Comparison of ENCODE assay signal across 8 cellular contexts in the genomic region with DNA sequence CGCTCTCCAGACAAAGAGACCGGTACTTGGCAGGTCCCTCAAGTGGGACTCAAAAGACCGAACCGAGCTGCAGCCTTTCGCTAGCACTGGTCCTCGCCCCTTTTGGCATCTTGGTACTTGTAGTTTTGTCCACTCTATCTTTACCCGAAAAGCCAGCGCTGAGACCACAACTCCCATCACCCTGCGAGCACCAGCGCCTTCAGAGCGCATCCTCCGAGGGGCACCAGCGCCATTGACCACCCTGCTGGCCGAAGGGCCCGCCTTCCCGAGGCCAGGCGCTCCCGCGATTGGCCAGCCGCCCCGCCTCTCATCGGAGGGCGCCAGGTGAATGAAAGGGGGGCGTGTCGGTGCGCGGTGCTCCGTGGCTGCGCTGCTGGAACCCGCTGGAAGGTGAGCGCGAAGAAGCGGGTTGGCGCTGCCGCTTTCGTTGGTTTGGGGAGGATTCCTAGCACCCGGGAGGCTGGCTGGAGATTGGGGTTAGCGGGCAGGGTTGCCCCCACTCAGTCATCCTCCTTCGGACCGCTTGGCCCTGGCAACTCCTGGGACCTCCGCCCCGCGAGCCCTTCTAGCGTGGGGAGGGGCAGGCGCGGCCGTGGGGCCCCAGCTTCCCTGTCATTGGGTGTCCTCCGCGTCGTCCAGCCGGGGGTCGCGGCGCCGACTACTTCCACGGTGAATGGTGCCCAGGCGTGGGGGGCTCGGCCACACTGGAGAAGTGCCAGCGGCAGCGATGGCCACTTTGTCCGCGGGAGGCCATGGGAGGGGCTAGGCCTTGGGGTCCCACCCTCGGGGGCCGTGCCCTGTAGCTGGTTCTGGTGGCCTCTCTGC. TPM values are rescaled to one million over a fixed set of nuclear protein-coding genes. Genes with fewer than 3 reads are reported as not detected.
DNase-seq lines count a peak whose midpoint lies in the region; ATAC-seq and TF ChIP-seq lines count a peak whose summit lies in the region.

A gene (plus strand): TSS at position 357 of the 825 bp plus-strand sequence. CDS start 5,553 bp downstream, outside the sequence.

- peak within 1 kb of the TSS; percentile 80 for H2AFZ ChIP-seq in neural cell (ENCODE audit: low read depth, low read length)

- intact Hi-C loops in thyroid gland (cut with DNase I) = no loop called here

- 1 to 2% methylated on average over 20 to 29 of the region's 64 CpGs for WGBS in thyroid gland, 2 donors

- TF ChIP-seq CTCF in GM20000 (IDR thresholded peaks at IDR 0.05; ENCODE audit: extremely low read depth, missing control alignments) = no peak
- peak; percentile 20 for TF ChIP-seq CTCF in neural cell (IDR thresholded peaks at IDR 0.05; ENCODE audit: poor library complexity, severe bottlenecking)
- TF ChIP-seq CTCF in thyroid gland (IDR thresholded peaks at IDR 0.05) = peak in 1 of 6 experiments; percentile 5

- H4K20me1 ChIP-seq in neural cell (ENCODE audit: insufficient read depth) = no peaks in the 10 kb centered on the region

- no peak for TF ChIP-seq RAD21 in neural cell (conservative IDR thresholded peaks at IDR 0.05)

- no peaks in the 10 kb centered on the region for H3K9me3 Mint-ChIP-seq in activated naive CD4-positive, alpha-beta T cell treated with anti-CD3 and anti-CD28 coated beads, Interleukin-2, amount 50 U/mL, for 72 hours

- H3K27me3 ChIP-seq in neural cell (ENCODE audit: insufficient read depth, low read depth, low read length) = no peaks in the 10 kb centered on the region
- H3K27me3 ChIP-seq in thyroid gland = no peaks in the 10 kb centered on the region

- H3K27ac ChIP-seq in neural cell (ENCODE audit: low read length) (peak within 1 kb of the TSS; percentile 78), thyroid gland (no peak within 1 kb of the TSS)

- ATAC-seq in activated naive CD4-positive, alpha-beta T cell treated with anti-CD3 and anti-CD28 coated beads, Interleukin-2, amount 50 U/mL, for 72 hours = peak in 1 of 2 donors; percentile 80
- ATAC-seq in GM18520 (IDR thresholded peaks at IDR 0.05; ENCODE audit: unreplicated experiment) (no peak), HG03520 (IDR thresholded peaks at IDR 0.05; ENCODE audit: unreplicated experiment) (no peak)

- H3K9me3 ChIP-seq in neural cell (ENCODE audit: low read length) (no peaks in the 10 kb centered on the region), thyroid gland (no peaks in the 10 kb centered on the region)

- H3K79me2 ChIP-seq in neural cell (replicated peaks; ENCODE audit: insufficient read depth, low read length) = peaks cover 5% of the 10 kb centered on the region

- TF ChIP-seq POLR2A in thyroid gland (IDR thresholded peaks at IDR 0.05) = no peak

- H3K36me3 ChIP-seq in neural cell (ENCODE audit: insufficient read depth, low read length) = no peaks in the 10 kb centered on the region
- no peaks in the 10 kb centered on the region for H3K36me3 ChIP-seq in thyroid gland

- TF ChIP-seq EP300 in neural cell (conservative IDR thresholded peaks at IDR 0.05; ENCODE audit: poor library complexity, severe bottlenecking) = no peak

- no peak within 1 kb of the TSS for H3K27ac Mint-ChIP-seq in activated naive CD4-positive, alpha-beta T cell treated with anti-CD3 and anti-CD28 coated beads, Interleukin-2, amount 50 U/mL, for 72 hours

- H3K4me2 ChIP-seq in neural cell (ENCODE audit: low read length) = peak within 1 kb of the TSS; percentile 60

- peaks cover 5 to 12% of the 10 kb centered on the region in 2 donors for H3K4me1 ChIP-seq in thyroid gland

- H3K4me3 ChIP-seq in neural cell (ENCODE audit: low read length) (peak within 1 kb of the TSS; percentile 96), thyroid gland (replicated peaks in 1 of 3) (peak within 1 kb of the TSS in 2 of 3 donors; percentile 27)

- H3K9ac ChIP-seq in neural cell (ENCODE audit: low read length) = peak within 1 kb of the TSS; percentile 76

- H3F3A ChIP-seq in neural cell (ENCODE audit: insufficient read depth, low read length, poor library complexity, severe bottlenecking) = no peaks in the 10 kb centered on the region

- no peaks in the 10 kb centered on the region for H3K9me2 ChIP-seq in neural cell (ENCODE audit: insufficient read depth, low read length)

- peaks cover 4 to 5% of the 10 kb centered on the region in 2 donors for H3K36me3 Mint-ChIP-seq in activated naive CD4-positive, alpha-beta T cell treated with anti-CD3 and anti-CD28 coated beads, Interleukin-2, amount 50 U/mL, for 72 hours

- peak; percentile 74 for DNase-seq in GM20000 (ENCODE audit: low spot score)
- peak; percentile 95 for DNase-seq in NCI-H748 (lab: John Stamatoyannopoulos, UW; ENCODE audit: unreplicated experiment)
- peak; percentile 47 to 50 for DNase-seq in activated naive CD4-positive, alpha-beta T cell treated with anti-CD3 and anti-CD28 coated beads, Interleukin-2, amount 50 U/mL, for 72 hours (ENCODE audit: low spot score in 2 of 2)
- DNase-seq in glomerular visceral epithelial cell (ENCODE audit: extremely low spot score) = peak; percentile 71
- peak; percentile 85 to 86 for DNase-seq in thyroid gland

TF ChIP-seq in neural cell, 6 proteins besides CTCF, POLR2A, EP300 and RAD21:
- TF ChIP-seq MXI1 (conservative IDR thresholded peaks at IDR 0.05; ENCODE audit: poor library complexity, severe bottlenecking) (peak; percentile 56), POLR2AphosphoS5 (IDR thresholded peaks at IDR 0.05) (peak; percentile 60), SMC3 (conservative IDR thresholded peaks at IDR 0.05; ENCODE audit: poor library complexity) (no peak), TAF1 (IDR thresholded peaks at IDR 0.05; ENCODE audit: low read depth) (peak; percentile 78), EZH2 (IDR thresholded peaks at IDR 0.05; ENCODE audit: borderline replicate concordance, insufficient read depth, low read length, poor library complexity, severe bottlenecking) (no peak)
- TF ChIP-seq, protein P1, sequence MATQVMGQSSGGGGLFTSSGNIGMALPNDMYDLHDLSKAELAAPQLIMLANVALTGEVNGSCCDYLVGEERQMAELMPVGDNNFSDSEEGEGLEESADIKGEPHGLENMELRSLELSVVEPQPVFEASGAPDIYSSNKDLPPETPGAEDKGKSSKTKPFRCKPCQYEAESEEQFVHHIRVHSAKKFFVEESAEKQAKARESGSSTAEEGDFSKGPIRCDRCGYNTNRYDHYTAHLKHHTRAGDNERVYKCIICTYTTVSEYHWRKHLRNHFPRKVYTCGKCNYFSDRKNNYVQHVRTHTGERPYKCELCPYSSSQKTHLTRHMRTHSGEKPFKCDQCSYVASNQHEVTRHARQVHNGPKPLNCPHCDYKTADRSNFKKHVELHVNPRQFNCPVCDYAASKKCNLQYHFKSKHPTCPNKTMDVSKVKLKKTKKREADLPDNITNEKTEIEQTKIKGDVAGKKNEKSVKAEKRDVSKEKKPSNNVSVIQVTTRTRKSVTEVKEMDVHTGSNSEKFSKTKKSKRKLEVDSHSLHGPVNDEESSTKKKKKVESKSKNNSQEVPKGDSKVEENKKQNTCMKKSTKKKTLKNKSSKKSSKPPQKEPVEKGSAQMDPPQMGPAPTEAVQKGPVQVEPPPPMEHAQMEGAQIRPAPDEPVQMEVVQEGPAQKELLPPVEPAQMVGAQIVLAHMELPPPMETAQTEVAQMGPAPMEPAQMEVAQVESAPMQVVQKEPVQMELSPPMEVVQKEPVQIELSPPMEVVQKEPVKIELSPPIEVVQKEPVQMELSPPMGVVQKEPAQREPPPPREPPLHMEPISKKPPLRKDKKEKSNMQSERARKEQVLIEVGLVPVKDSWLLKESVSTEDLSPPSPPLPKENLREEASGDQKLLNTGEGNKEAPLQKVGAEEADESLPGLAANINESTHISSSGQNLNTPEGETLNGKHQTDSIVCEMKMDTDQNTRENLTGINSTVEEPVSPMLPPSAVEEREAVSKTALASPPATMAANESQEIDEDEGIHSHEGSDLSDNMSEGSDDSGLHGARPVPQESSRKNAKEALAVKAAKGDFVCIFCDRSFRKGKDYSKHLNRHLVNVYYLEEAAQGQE (IDR thresholded peaks at IDR 0.05; ENCODE audit: borderline replicate concordance) = no peak
TF ChIP-seq in neural cell: peak in this region for 3.

RNA-seq across cellular contexts. Expression of the gene that starts here (rescaled TPM):
- not detected for total RNA-seq in activated naive CD4-positive, alpha-beta T cell treated with anti-CD3 and anti-CD28 coated beads, Interleukin-2, amount 50 U/mL, for 72 hours
- polyA plus RNA-seq in neural cell = 4.4 and 5.0 TPM in 2 replicates
- 12.9 and 14.2 TPM in 2 replicates for polyA minus RNA-seq in neural cell
- under 1 TPM in 1 of 4 donors, not detected in 3; under 0.01 TPM for total RNA-seq in thyroid gland

Comparison
In these comparisons a context has a peak if more than half of its experiments do, and no peak if none do; other contexts are left out.
1. Peak in DNase-seq in activated naive CD4-positive, alpha-beta T cell treated with anti-CD3 and anti-CD28 coated beads, Interleukin-2, amount 50 U/mL, for 72 hours; RNA of the gene not detected or under 1 TPM.
2. Peak in DNase-seq and H3K4me3 ChIP-seq in thyroid gland; RNA of the gene not detected or under 1 TPM.